ENCODE assay signal across 8 cellular contexts in the genomic region with DNA sequence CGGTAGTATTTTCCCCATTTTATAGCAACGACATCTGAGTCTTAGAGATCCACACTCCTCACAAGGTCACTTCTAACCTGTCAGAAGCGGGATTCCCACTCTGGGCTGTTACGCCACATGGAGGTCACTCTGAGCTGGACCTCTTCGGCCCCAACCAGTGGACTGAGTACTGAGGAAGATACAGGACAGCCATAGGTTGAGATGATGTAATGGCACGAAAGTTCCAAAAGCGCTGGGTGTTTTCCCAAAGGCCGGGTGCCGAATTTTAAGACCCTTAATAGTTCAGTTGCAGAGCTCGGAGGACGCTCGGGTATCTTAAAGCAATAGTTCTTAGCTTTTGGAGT. TPM values are rescaled to one million over a fixed set of nuclear protein-coding genes. Genes with fewer than 3 reads are reported as not detected.
DNase-seq lines count a peak whose midpoint lies in the region; ATAC-seq, FAIRE-seq and TF ChIP-seq lines count a peak whose summit lies in the region.

No MANE protein-coding gene starts in this region.

- H3K4me3 ChIP-seq in SJSA1 (peak overlapping the region; percentile 93), endothelial cell of umbilical vein (replicated peaks in 1 of 3; ENCODE audit: insufficient read depth in 1 of 3, low read depth in 1 of 3, low read length in 3 of 3) (peak overlapping the region; percentile 68 to 92 (median 71))

- DNase-seq in stimulated activated CD4-positive, alpha-beta T cell treated with anti-CD3 and anti-CD28 coated beads, Interleukin-4, amount 100 ng/mL, for 1 hour, result peak; percentile 7
- DNase-seq in stimulated activated CD4-positive, alpha-beta T cell treated with anti-CD3 and anti-CD28 coated beads, Interleukin-2, amount 100 ng/mL, for 24 hours, result no peak
- DNase-seq in SJSA1 (ENCODE audit: low read depth in 1 of 2, low spot score in 2 of 2) (no peak), endothelial cell of umbilical vein (ENCODE audit: low read depth, low spot score) (no peak), naive B cell (no peak), foreskin melanocyte (no peak)

- H3K79me2 ChIP-seq in endothelial cell of umbilical vein (ENCODE audit: control insufficient read depth, insufficient read depth, low read length), result peaks cover 22% of the 10 kb centered on the region

- H3K9me3 Mint-ChIP-seq in naive B cell, result peaks cover 0 to 2% (median 0%) of the 10 kb centered on the region in 7 donors

- no peaks in the 10 kb centered on the region for H3K9me3 ChIP-seq in SJSA1 (replicated peaks)
- H3K9me3 ChIP-seq in endothelial cell of umbilical vein (replicated peaks; ENCODE audit: control insufficient read depth, insufficient read depth, low read length), result no peaks in the 10 kb centered on the region

- peaks cover 12% of the 10 kb centered on the region for H3K4me1 ChIP-seq in SJSA1 (replicated peaks)
- H3K4me1 ChIP-seq in endothelial cell of umbilical vein (ENCODE audit: control insufficient read depth, extremely low read depth, insufficient read depth, low read length), result peaks cover 12% of the 10 kb centered on the region

- BruUV-seq in endothelial cell of umbilical vein (replicated peaks; lab: Mats Ljungman, UMichigan), result no TSS peak

- H3K36me3 ChIP-seq in SJSA1 (peaks cover 49% of the 10 kb centered on the region), endothelial cell of umbilical vein (ENCODE audit: control insufficient read depth in 2 of 2, extremely low read depth in 1 of 2, insufficient read depth in 2 of 2, low read length in 2 of 2) (peaks cover 5 to 11% of the 10 kb centered on the region in 2 experiments)

- peak overlapping the region; percentile 97 to 99 (median 98) for H3K27ac Mint-ChIP-seq in naive B cell

- H3K4me1 Mint-ChIP-seq in naive B cell, result peaks cover 13 to 21% (median 19%) of the 10 kb centered on the region in 3 donors

- peak overlapping the region; percentile 92 for H3K27ac ChIP-seq in SJSA1
- peak overlapping the region; percentile 78 for H3K27ac ChIP-seq in endothelial cell of umbilical vein (ENCODE audit: insufficient read depth, low read depth, low read length)

- dilution Hi-C loops in endothelial cell of umbilical vein (cut with MboI; ENCODE audit: extremely low pct_ligation_motif_present, low sequenced_read_pairs), result no loop called here

- CTCF ChIA-PET in endothelial cell of umbilical vein (lab: Charles Lee), result interaction anchor here (1.3 to 3.4 kb wide), 2 partner anchors 8 to 26 kb away, joined by 5 to 27 read pairs; no protein-coding TSS in a partner anchor

- no peak for FAIRE-seq in endothelial cell of umbilical vein (lab: Jason Lieb, UNC)

- H3K9me1 ChIP-seq in endothelial cell of umbilical vein (replicated peaks; ENCODE audit: control insufficient read depth, extremely low read depth, insufficient read depth, low read length), result no peaks in the 10 kb centered on the region

- H2AFZ ChIP-seq in endothelial cell of umbilical vein (ENCODE audit: low read depth, low read length), result peak overlapping the region; percentile 68

- POLR2A ChIA-PET in endothelial cell of umbilical vein (lab: Charles Lee), result no interaction called here

- no peaks in the 10 kb centered on the region for H4K20me1 ChIP-seq in endothelial cell of umbilical vein (replicated peaks; ENCODE audit: control insufficient read depth, extremely low read depth, insufficient read depth, low read length)

- no peak for TF ChIP-seq POLR2A in endothelial cell of umbilical vein (IDR thresholded peaks at IDR 0.05; ENCODE audit: low read depth, low read length)

- ATAC-seq in naive B cell (ENCODE audit: low read depth in 2 of 2), result no peak
- no peak for ATAC-seq in GM18870 (IDR thresholded peaks at IDR 0.05; ENCODE audit: unreplicated experiment)
- no peak for ATAC-seq in HG03135 (IDR thresholded peaks at IDR 0.05; ENCODE audit: unreplicated experiment)

- intact Hi-C loops in endothelial cell of umbilical vein (cut with micrococcal nuclease), result no loop called here

- H3K4me3 Mint-ChIP-seq in naive B cell, result peak overlapping the region; percentile 76 to 97 (median 94)

- no peaks in the 10 kb centered on the region for H3K27me3 ChIP-seq in SJSA1 (replicated peaks)
- H3K27me3 ChIP-seq in endothelial cell of umbilical vein (ENCODE audit: control insufficient read depth in 2 of 2, insufficient read depth in 2 of 2, low read length in 2 of 2), result no peaks in the 10 kb centered on the region

- H3K9ac ChIP-seq in endothelial cell of umbilical vein (replicated peaks; ENCODE audit: extremely low read depth, insufficient read depth, low read length), result peak overlapping the region; percentile 97

- H3K36me3 Mint-ChIP-seq in naive B cell, result no peaks in the 10 kb centered on the region

- H3K4me2 ChIP-seq in endothelial cell of umbilical vein (ENCODE audit: insufficient read depth, low read length), result peak overlapping the region; percentile 82

- H3K27me3 Mint-ChIP-seq in naive B cell, result peaks cover 5 to 7% (median 5%) of the 10 kb centered on the region in 3 donors

- no peak for TF ChIP-seq CTCF in endothelial cell of umbilical vein (IDR thresholded peaks at IDR 0.05; ENCODE audit: extremely low read depth in 1 of 2, insufficient read depth in 1 of 2, low read depth in 1 of 2, low read length in 2 of 2)

TF ChIP-seq in endothelial cell of umbilical vein, 7 proteins besides CTCF, POLR2A, EP300 and RAD21:
- TF ChIP-seq MYC (IDR thresholded peaks at IDR 0.05; ENCODE audit: low read depth, low read length) (no peak), JUN (IDR thresholded peaks at IDR 0.05; ENCODE audit: borderline replicate concordance, insufficient read depth, insufficient read length, low read depth) (no peak), POLR2AphosphoS5 (IDR thresholded peaks at IDR 0.05; ENCODE audit: insufficient read depth, low read depth, low read length) (no peak), GATA2 (IDR thresholded peaks at IDR 0.05; ENCODE audit: insufficient read depth, insufficient read length, low read depth, low read length) (no peak), FOS (IDR thresholded peaks at IDR 0.05; ENCODE audit: borderline replicate concordance, insufficient read depth, low read length) (no peak), EZH2 (IDR thresholded peaks at IDR 0.05; ENCODE audit: borderline replicate concordance, low read depth, low read length, severe bottlenecking) (no peak)
- TF ChIP-seq, protein P1, sequence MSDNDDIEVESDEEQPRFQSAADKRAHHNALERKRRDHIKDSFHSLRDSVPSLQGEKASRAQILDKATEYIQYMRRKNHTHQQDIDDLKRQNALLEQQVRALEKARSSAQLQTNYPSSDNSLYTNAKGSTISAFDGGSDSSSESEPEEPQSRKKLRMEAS (IDR thresholded peaks at IDR 0.05; ENCODE audit: insufficient read depth, insufficient read length), result no peak
TF ChIP-seq in endothelial cell of umbilical vein: peak in this region for 0.

RNA-seq across cellular contexts. Expression of gene GHITM, which starts 0.7 kb away (rescaled TPM):
- total RNA-seq in SJSA1 (2014; rRNA removed; shearing (Covaris generic)), result 221 and 295 TPM in 2 replicates
- 113 and 114 TPM in 2 replicates for total RNA-seq in endothelial cell of umbilical vein
- polyA plus RNA-seq in endothelial cell of umbilical vein (96.5 and 122 TPM in 2 replicates), naive B cell (ENCODE audit: low read depth in 6 of 6) (100 to 1,000 TPM; 241 to 563 (median 272) TPM)
- 117 TPM in 2 replicates for polyA plus RNA-seq in endothelial cell of umbilical vein (2011; cell fraction: cytosol; rRNA removed)
- 47.8 and 54.2 TPM in 2 replicates for polyA plus RNA-seq in endothelial cell of umbilical vein (2011; cell fraction: nucleus; rRNA removed)
- 141 and 169 TPM in 2 replicates for polyA plus RNA-seq in endothelial cell of umbilical vein (2012)
- 125 and 126 TPM in 2 replicates for polyA minus RNA-seq in endothelial cell of umbilical vein
- 82.1 TPM for polyA minus RNA-seq in endothelial cell of umbilical vein (2011; cell fraction: cytosol; rRNA and poly(A)+ RNA removed)
- 17.8 and 25.1 TPM in 2 replicates for polyA minus RNA-seq in endothelial cell of umbilical vein (2011; cell fraction: nucleus; rRNA and poly(A)+ RNA removed)

RNA-seq across cellular contexts. Expression of gene GPR15LG, which starts 33.6 kb away (rescaled TPM):
- not detected in 2 replicates for total RNA-seq in SJSA1 (2014; rRNA removed; shearing (Covaris generic))
- not detected in 2 replicates for total RNA-seq in endothelial cell of umbilical vein
- not detected in 2 replicates for polyA plus RNA-seq in endothelial cell of umbilical vein
- not detected in 2 replicates for polyA plus RNA-seq in endothelial cell of umbilical vein (2011; cell fraction: cytosol; rRNA removed)
- polyA plus RNA-seq in endothelial cell of umbilical vein (2011; cell fraction: nucleus; rRNA removed), result not detected in 2 replicates
- not detected in 2 replicates for polyA plus RNA-seq in endothelial cell of umbilical vein (2012)
- polyA minus RNA-seq in endothelial cell of umbilical vein, result not detected in 2 replicates
- polyA minus RNA-seq in endothelial cell of umbilical vein (2011; cell fraction: cytosol; rRNA and poly(A)+ RNA removed), result not detected
- polyA minus RNA-seq in endothelial cell of umbilical vein (2011; cell fraction: nucleus; rRNA and poly(A)+ RNA removed), result not detected in 2 replicates
- polyA plus RNA-seq in naive B cell (ENCODE audit: low read depth in 6 of 6), result not detected

RNA-seq across cellular contexts. Expression of gene CDHR1, which starts 54.3 kb away (rescaled TPM):
- 0.03 TPM in 1 of 2 replicates, not detected in the other for total RNA-seq in SJSA1 (2014; rRNA removed; shearing (Covaris generic))
- total RNA-seq in endothelial cell of umbilical vein, result 0.14 and 0.53 TPM in 2 replicates
- polyA plus RNA-seq in endothelial cell of umbilical vein (0.11 and 0.13 TPM in 2 replicates), naive B cell (ENCODE audit: low read depth in 6 of 6) (under 1 TPM in 1 of 6 donors, not detected in 5; 0.08 TPM)
- polyA plus RNA-seq in endothelial cell of umbilical vein (2011; cell fraction: cytosol; rRNA removed), result 0.08 and 0.10 TPM in 2 replicates
- polyA plus RNA-seq in endothelial cell of umbilical vein (2011; cell fraction: nucleus; rRNA removed), result 0.13 and 0.58 TPM in 2 replicates
- polyA plus RNA-seq in endothelial cell of umbilical vein (2012), result not detected in 2 replicates
- polyA minus RNA-seq in endothelial cell of umbilical vein, result 0.10 TPM in 1 of 2 replicates, not detected in the other
- polyA minus RNA-seq in endothelial cell of umbilical vein (2011; cell fraction: cytosol; rRNA and poly(A)+ RNA removed), result not detected
- not detected in 2 replicates for polyA minus RNA-seq in endothelial cell of umbilical vein (2011; cell fraction: nucleus; rRNA and poly(A)+ RNA removed)
